10 cellular contexts compared by ENCODE assay signal in genomic region chr7:130890176-130891020, GRCh38.
DNase-seq lines count a peak whose midpoint lies in the region; ATAC-seq and TF ChIP-seq lines count a peak whose summit lies in the region.
"Had no signal": no experiment of that assay in that cellular context is flagged by ENCODE, and none has a peak within 500 bp of the region (broad histone marks: within the 10 kb centered on the region; RNA-seq: fewer than 3 reads in every experiment).

No MANE protein-coding gene starts in this region.

- peak; percentile 50 to 64 for ATAC-seq in upper lobe of left lung (ENCODE audit: low FRiP score in 2 of 2)
- ATAC-seq in HG02870 (IDR thresholded peaks at IDR 0.05; ENCODE audit: unreplicated experiment), result no peak
- ATAC-seq: WTC11 had no signal

- H3K4me3 Mint-ChIP-seq in activated T-cell treated with anti-CD3 and anti-CD28 coated beads, Interleukin-2, amount 50 U/mL, for 24 hours, result peak overlapping the region; percentile 20
- H3K4me3 Mint-ChIP-seq: WTC11 had no signal

- H4K91ac ChIP-seq in mesenchymal stem cell (ENCODE audit: low read length), result peak overlapping the region; percentile 79

- TF ChIP-seq CTCF in choroid plexus epithelial cell (conservative IDR thresholded peaks at IDR 0.05; ENCODE audit: low read depth, low read length) (no peak), upper lobe of left lung (IDR thresholded peaks at IDR 0.05) (no peak)

- no peak overlapping the region for H2BK120ac ChIP-seq in mesenchymal stem cell (ENCODE audit: low read depth, low read length)

- no peaks in the 10 kb centered on the region for H3K9me3 Mint-ChIP-seq in activated T-cell treated with anti-CD3 and anti-CD28 coated beads, Interleukin-2, amount 50 U/mL, for 24 hours
- H3K9me3 Mint-ChIP-seq: WTC11 had no signal

- H2AK5ac ChIP-seq in mesenchymal stem cell (ENCODE audit: low read length, severe bottlenecking), result peak overlapping the region; percentile 94

- H3K79me1 ChIP-seq in mesenchymal stem cell (replicated peaks; ENCODE audit: low read length, poor library complexity, severe bottlenecking), result no peaks in the 10 kb centered on the region

- H2BK15ac ChIP-seq in mesenchymal stem cell (ENCODE audit: low read depth, poor library complexity, severe bottlenecking), result no peak overlapping the region

- H3K23ac ChIP-seq in mesenchymal stem cell (ENCODE audit: low read length in 2 of 2), result no peak overlapping the region

- peak overlapping the region; percentile 92 for H3K27ac Mint-ChIP-seq in activated T-cell treated with anti-CD3 and anti-CD28 coated beads, Interleukin-2, amount 50 U/mL, for 24 hours
- H3K27ac Mint-ChIP-seq: WTC11 had no signal

- no peaks in the 10 kb centered on the region for H3K9me3 ChIP-seq in mesenchymal stem cell (ENCODE audit: control insufficient read depth, low read length)
- no peaks in the 10 kb centered on the region for H3K9me3 ChIP-seq in upper lobe of left lung

- H3K27ac ChIP-seq in mesenchymal stem cell (ENCODE audit: low read length, poor library complexity, severe bottlenecking), result peak overlapping the region; percentile 95
- peak overlapping the region; percentile 79 to 93 (median 91) for H3K27ac ChIP-seq in upper lobe of left lung

- H3K4me3 ChIP-seq in choroid plexus epithelial cell (ENCODE audit: low read depth, low read length), result no peak overlapping the region
- H3K4me3 ChIP-seq in mesenchymal stem cell (ENCODE audit: insufficient read depth in 1 of 2, low read depth in 1 of 2, low read length in 2 of 2), result peak overlapping the region in 1 of 2 experiments; percentile 53
- no peak overlapping the region for H3K4me3 ChIP-seq in upper lobe of left lung

- H2BK12ac ChIP-seq in mesenchymal stem cell (ENCODE audit: low read length in 2 of 2), result peak overlapping the region; percentile 2 to 96

- H3K14ac ChIP-seq in mesenchymal stem cell (ENCODE audit: low read length in 2 of 2), result peak overlapping the region in 1 of 2 experiments; percentile 87

- H3K27me3 ChIP-seq in mesenchymal stem cell (ENCODE audit: control insufficient read depth in 1 of 2, insufficient read depth in 1 of 2, low read length in 2 of 2), result no peaks in the 10 kb centered on the region
- no peaks in the 10 kb centered on the region for H3K27me3 ChIP-seq in upper lobe of left lung

- H3K36me3 ChIP-seq in mesenchymal stem cell (ENCODE audit: control insufficient read depth in 1 of 2, insufficient read depth in 2 of 2, low read depth in 1 of 2, low read length in 2 of 2), result peaks cover 36 to 78% of the 10 kb centered on the region in 2 experiments
- peaks cover 2 to 48% (median 20%) of the 10 kb centered on the region in 4 donors for H3K36me3 ChIP-seq in upper lobe of left lung

- peaks cover 97% of the 10 kb centered on the region for H3K36me3 Mint-ChIP-seq in activated T-cell treated with anti-CD3 and anti-CD28 coated beads, Interleukin-2, amount 50 U/mL, for 24 hours (ENCODE audit: low read depth)

- H4K8ac ChIP-seq in mesenchymal stem cell (ENCODE audit: low read length), result peak overlapping the region; percentile 52

- 65% methylated on average over 10 of the region's 11 CpGs for WGBS in mesenchymal stem cell
- 65 to 70% methylated on average over 10 to 11 of the region's 11 CpGs for WGBS in upper lobe of left lung, 2 donors

- no peak overlapping the region for H3K4me2 ChIP-seq in mesenchymal stem cell (ENCODE audit: low read length, poor library complexity, severe bottlenecking)

- peak overlapping the region in 1 of 2 experiments; percentile 99 for H3K4ac ChIP-seq in mesenchymal stem cell (ENCODE audit: low read depth in 1 of 2, low read length in 2 of 2)

- peaks cover 47% of the 10 kb centered on the region for H3K4me1 ChIP-seq in mesenchymal stem cell (ENCODE audit: control insufficient read depth, insufficient read depth, low read depth, low read length)
- peaks cover 72 to 92% (median 83%) of the 10 kb centered on the region in 4 donors for H3K4me1 ChIP-seq in upper lobe of left lung

- H3K18ac ChIP-seq in mesenchymal stem cell (ENCODE audit: low read depth in 1 of 2, low read length in 2 of 2), result peak overlapping the region in 1 of 2 experiments; percentile 96

- TF ChIP-seq POLR2A in upper lobe of left lung (IDR thresholded peaks at IDR 0.05), result no peak

- no peaks in the 10 kb centered on the region for H3K27me3 Mint-ChIP-seq in activated T-cell treated with anti-CD3 and anti-CD28 coated beads, Interleukin-2, amount 50 U/mL, for 24 hours

- TF ChIP-seq EP300 in upper lobe of left lung (IDR thresholded peaks at IDR 0.05), result peak in 3 of 4 donors; percentile 81 to 98 (median 92)

- peak; percentile 44 for DNase-seq in activated T-cell treated with anti-CD3 and anti-CD28 coated beads, Interleukin-2, amount 50 U/mL, for 24 hours
- DNase-seq in activated T-cell treated with anti-CD3 and anti-CD28 coated beads, Interleukin-2, amount 50 U/mL, for 48 hours, result no peak
- peak; percentile 91 for DNase-seq in choroid plexus epithelial cell (ENCODE audit: low read depth)
- DNase-seq in mesenchymal stem cell, result peak; percentile 78
- DNase-seq in upper lobe of left lung, result peak in 1 of 2 donors; percentile 64
- DNase-seq in UCSD-AML1 (lab: John Stamatoyannopoulos, UW; ENCODE audit: unreplicated experiment), result no peak
- DNase-seq in NCI-H2171 treated with DMSO at 0.1 percent for 48 hours (lab: John Stamatoyannopoulos, UW), result no peak
- DNase-seq: NCI-H526 had no signal

- H3K9ac ChIP-seq in mesenchymal stem cell (ENCODE audit: low read length), result peak overlapping the region; percentile 88

- H3K4me1 Mint-ChIP-seq in activated T-cell treated with anti-CD3 and anti-CD28 coated beads, Interleukin-2, amount 50 U/mL, for 24 hours (ENCODE audit: low read depth), result peaks cover 80% of the 10 kb centered on the region

- no peak overlapping the region for H2AFZ ChIP-seq in mesenchymal stem cell (ENCODE audit: low read depth, low read length)

- peak overlapping the region; percentile 81 for H2BK5ac ChIP-seq in mesenchymal stem cell (ENCODE audit: low read depth, low read length, poor library complexity, severe bottlenecking)

Comparison
In these comparisons a context has a peak if more than half of its experiments do, and no peak if none do; other contexts are left out.
1. DNase-seq: peak in activated T-cell treated with anti-CD3 and anti-CD28 coated beads, Interleukin-2, amount 50 U/mL, for 24 hours (single experiment), choroid plexus epithelial cell (single experiment) and mesenchymal stem cell (single experiment); none in activated T-cell treated with anti-CD3 and anti-CD28 coated beads, Interleukin-2, amount 50 U/mL, for 48 hours (0 of 2), UCSD-AML1 (single experiment) and NCI-H2171 treated with DMSO at 0.1 percent for 48 hours (single experiment).